ENCODE assay signal across 14 cellular contexts in genomic region chr5:39464096-39464495, GRCh38. TPM values are rescaled to one million over a fixed set of nuclear protein-coding genes. Genes with fewer than 3 reads are reported as not detected.
"Had no signal": no experiment of that assay in that cellular context is flagged by ENCODE, and none has a peak within 500 bp of the region (broad histone marks: within the 10 kb centered on the region; RNA-seq: fewer than 3 reads in every experiment).

No MANE protein-coding gene starts in this region.

- H3K36me3 ChIP-seq: pancreas, right lobe of liver, spleen, thyroid gland, WERI-Rb-1 had no signal

- H3K9me3 ChIP-seq: mucosa of descending colon, pancreas, right lobe of liver, spleen, thyroid gland had no signal

- H3K4me3 ChIP-seq: mucosa of descending colon, pancreas, right lobe of liver, spleen, thyroid gland had no signal

- DNase-seq: activated CD4-positive, alpha-beta T cell treated with anti-CD3 and anti-CD28 coated beads for 1 hour; caudate nucleus; erythroblast; left ventricle myocardium superior; mucosa of descending colon; naive thymus-derived CD4-positive, alpha-beta T cell; pancreas; right lobe of liver; spleen; stimulated activated naive CD4-positive, alpha-beta T cell; thyroid gland; WERI-Rb-1 had no signal

- H3K27me3 ChIP-seq: pancreas, right lobe of liver, spleen, thyroid gland had no signal

- H3K27ac ChIP-seq: pancreas, right lobe of liver, spleen, thyroid gland, WERI-Rb-1 had no signal

- H3K4me1 ChIP-seq: pancreas, right lobe of liver, thyroid gland had no signal

RNA-seq across cellular contexts. Expression of gene DAB2, which starts 39.3 kb away (rescaled TPM):
- total RNA-seq: activated CD8-positive, alpha-beta memory T cell treated with anti-CD3 and anti-CD28 coated beads for 36 hours; activated T-helper 1 cell treated with anti-CD3 and anti-CD28 coated beads, Interleukin-12 subunit alpha, Interleukin-12 subunit beta, Interleukin-2, Interleukin-4 antibody, amounts not matched to agents 30 ng/mL and 10 ng/mL and 1 ng/mL, durations not matched to agents 14 hours and 24 hours and 36 hours had no signal
- polyA plus RNA-seq: naive thymus-derived CD4-positive, alpha-beta T cell had no signal
